ENCODE assay signal across 8 cellular contexts in genomic region chr19:45016388-45017314, GRCh38. TPM values are rescaled to one million over a fixed set of nuclear protein-coding genes. Genes with fewer than 3 reads are reported as not detected.
A peak's percentile ranks its signal among the peaks of the same experiment; 100 is the strongest.
DNase-seq lines count a peak whose midpoint lies in the region; ATAC-seq and TF ChIP-seq lines count a peak whose summit lies in the region.

No MANE protein-coding gene starts in this region.

- no peaks in the 10 kb centered on the region for H3K79me2 ChIP-seq in KMS-11 (ENCODE audit: insufficient read depth, low read depth)

- peak overlapping the region; percentile 88 for H3K27ac ChIP-seq in KMS-11

- peak overlapping the region; percentile 76 for H3K4me2 ChIP-seq in KMS-11

- no peak overlapping the region for H3K4me3 ChIP-seq in KMS-11 (IDR thresholded peaks at IDR 0.05; ENCODE audit: insufficient read depth, low read depth, low read length)

- no peak overlapping the region for H2AFZ ChIP-seq in KMS-11 (ENCODE audit: low read depth)

- H3K4me1 ChIP-seq in KMS-11 (ENCODE audit: low read depth, poor library complexity, severe bottlenecking) = peaks cover 50% of the 10 kb centered on the region

- H3K27me3 ChIP-seq in KMS-11 (ENCODE audit: insufficient read depth, low read depth) = no peaks in the 10 kb centered on the region

- peak; percentile 64 for ATAC-seq in GM21619 (IDR thresholded peaks at IDR 0.05; ENCODE audit: unreplicated experiment)
- ATAC-seq in HG02884 (IDR thresholded peaks at IDR 0.05; ENCODE audit: unreplicated experiment) = no peak

- TF ChIP-seq CTCF in KMS-11 (conservative IDR thresholded peaks at IDR 0.05; ENCODE audit: low read depth, low read length) = peak; percentile 96

- peak overlapping the region; percentile 66; the same call in 1 of the 2 replicates for H3K9ac ChIP-seq in KMS-11

- in situ Hi-C loops in SK-MEL-5 (cut with HindIII; ENCODE audit: low pct_unique_long_range_greater_than_20kb, low sequenced_read_pairs) = no loop called here

- no peaks in the 10 kb centered on the region for H3K36me3 ChIP-seq in KMS-11 (ENCODE audit: insufficient read depth)

- no peaks in the 10 kb centered on the region for H4K20me1 ChIP-seq in KMS-11 (ENCODE audit: insufficient read depth)

- peak; percentile 89 for DNase-seq in GM03348 (ENCODE audit: low spot score)
- peak; percentile 81 for DNase-seq in SK-MEL-5 (ENCODE audit: low read depth, low spot score)
- peak; percentile 86 for DNase-seq in activated naive CD4-positive, alpha-beta T cell treated with Interleukin-2 at 50 U/mL for 16 hours
- peak; percentile 63 for DNase-seq in glomerular visceral epithelial cell (ENCODE audit: extremely low spot score)
- peak; percentile 76 for DNase-seq in putamen (ENCODE audit: low spot score)

RNA-seq across cellular contexts. Expression of gene RELB, which starts 15.4 kb away (rescaled TPM):
- total RNA-seq in SK-MEL-5 (2014; rRNA removed; shearing (Covaris generic)) = 4.0 and 5.3 TPM in 2 replicates
- 14.9 and 15.4 TPM in 2 replicates for polyA plus RNA-seq in SK-MEL-5 (2015; cell fraction: cytosol; rRNA removed)
- 4.8 and 6.0 TPM in 2 replicates for polyA plus RNA-seq in SK-MEL-5 (2015; cell fraction: nucleus; rRNA removed)

RNA-seq across cellular contexts. Expression of gene CLASRP, which starts 22.2 kb away (rescaled TPM):
- total RNA-seq in SK-MEL-5 (2014; rRNA removed; shearing (Covaris generic)) = 13.7 and 28.8 TPM in 2 replicates
- 23.3 and 29.1 TPM in 2 replicates for polyA plus RNA-seq in SK-MEL-5 (2015; cell fraction: cytosol; rRNA removed)
- 410 and 453 TPM in 2 replicates for polyA plus RNA-seq in SK-MEL-5 (2015; cell fraction: nucleus; rRNA removed)

RNA-seq across cellular contexts. Expression of gene ZNF296, which starts 59.6 kb away (rescaled TPM):
- total RNA-seq in SK-MEL-5 (2014; rRNA removed; shearing (Covaris generic)) = 0.08 and 0.32 TPM in 2 replicates
- polyA plus RNA-seq in SK-MEL-5 (2015; cell fraction: cytosol; rRNA removed) = 0.05 and 0.30 TPM in 2 replicates
- polyA plus RNA-seq in SK-MEL-5 (2015; cell fraction: nucleus; rRNA removed) = 1.1 TPM in 1 of 2 replicates, not detected in the other
